29 cellular contexts compared by ENCODE assay signal in the genomic region with DNA sequence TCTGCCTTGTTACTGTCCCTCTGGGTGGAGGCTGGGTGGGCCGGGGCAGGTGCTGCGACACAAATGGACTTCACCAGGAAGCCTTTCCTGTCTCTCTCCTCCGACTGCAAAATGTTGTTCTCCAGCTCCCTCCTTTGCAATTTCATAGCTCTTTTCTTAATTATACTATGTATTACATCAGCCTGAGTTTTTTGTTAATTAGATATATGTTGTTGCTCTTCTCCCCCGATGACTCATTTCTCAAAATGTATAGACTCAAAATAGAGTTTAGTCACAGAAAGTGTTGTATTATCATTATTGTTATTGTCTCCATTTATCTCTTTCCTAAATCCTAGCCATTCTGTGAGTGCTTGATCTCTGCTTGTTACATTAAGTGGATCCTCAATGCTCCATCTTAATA.
"Had no signal": no experiment of that assay in that cellular context is flagged by ENCODE, and none has a peak within 500 bp of the region (broad histone marks: within the 10 kb centered on the region; RNA-seq: fewer than 3 reads in every experiment).

No MANE protein-coding gene starts in this region.

- H3K27me3 Mint-ChIP-seq: activated B cell treated with CpG ODN at 0.5 μM for 24 hours; activated naive CD8-positive, alpha-beta T cell treated with anti-CD3 and anti-CD28 coated beads, Interleukin-2, amount 10 ng/mL, durations not matched to agents 7 days and 5 days had no signal

- H3K4me3 ChIP-seq: ascending aorta, breast epithelium, SJCRH30 had no signal

- H3K4me2 ChIP-seq: SK-N-SH had no signal

- H3K36me3 ChIP-seq: ascending aorta, breast epithelium, SJCRH30 had no signal

- H3K9me3 Mint-ChIP-seq: activated B cell treated with CpG ODN at 0.5 μM for 24 hours; activated CD4-positive, alpha-beta memory T cell treated with anti-CD3 and anti-CD28 coated beads for 36 hours; activated naive CD4-positive, alpha-beta T cell treated with anti-CD3 and anti-CD28 coated beads, Interleukin-2, amount 50 U/mL, for 24 hours; activated naive CD8-positive, alpha-beta T cell treated with anti-CD3 and anti-CD28 coated beads, Interleukin-2, amount 10 ng/mL, durations not matched to agents 7 days and 5 days; activated T-helper 17 cell treated with anti-CD3 and anti-CD28 coated beads, Interleukin-2, amount 50 U/mL, for 72 hours; T-cell had no signal

- H3K4me3 Mint-ChIP-seq: activated B cell treated with CpG ODN at 0.5 μM for 24 hours; activated CD4-positive, alpha-beta memory T cell treated with anti-CD3 and anti-CD28 coated beads for 36 hours; activated naive CD4-positive, alpha-beta T cell treated with anti-CD3 and anti-CD28 coated beads, Interleukin-2, amount 50 U/mL, for 24 hours; activated naive CD8-positive, alpha-beta T cell treated with anti-CD3 and anti-CD28 coated beads, Interleukin-2, amount 10 ng/mL, durations not matched to agents 7 days and 5 days; activated T-helper 17 cell treated with anti-CD3 and anti-CD28 coated beads, Interleukin-2, amount 50 U/mL, for 72 hours; T-cell; T-helper 17 cell had no signal

- DNase-seq: activated B cell treated with CpG ODN at 0.5 μM for 24 hours; activated CD4-positive, alpha-beta T cell treated with anti-CD3 and anti-CD28 coated beads for 4 hours; activated CD4-positive, alpha-beta T cell treated with anti-CD3 and anti-CD28 coated beads, Interleukin-2, amount 50 U/mL, for 1 hour; activated CD4-positive, CD25-positive, alpha-beta regulatory T cell treated with anti-CD3 and anti-CD28 coated beads, Interleukin-2, amount 50 U/mL, for 72 hours; activated CD8-positive, alpha-beta memory T cell treated with anti-CD3 and anti-CD28 coated beads, Interleukin-2, amount 50 U/mL, for 4 hours; activated effector memory CD4-positive, alpha-beta T cell treated with anti-CD3 and anti-CD28 coated beads, Interleukin-2, amount 50 U/mL, for 16 hours; activated naive CD4-positive, alpha-beta T cell treated with Interleukin-2 at 50 U/mL for 16 hours; activated naive CD8-positive, alpha-beta T cell treated with anti-CD3 and anti-CD28 coated beads, Interleukin-2, amount 10 ng/mL, durations not matched to agents 7 days and 5 days; central memory CD4-positive, alpha-beta T cell; Karpas-422; NCI-H1048; NCI-H1105 treated with DMSO at 0.1 percent for 48 hours; NCI-H1436; NCI-H1694; NCI-H2029; NCI-H345; NCI-H524 treated with DMSO at 0.1 percent for 48 hours; SHP77; SK-N-SH; T-cell; T-helper 17 cell had no signal

- H3K9me3 ChIP-seq: ascending aorta, breast epithelium, SJCRH30, SK-N-SH had no signal

- H3K36me3 Mint-ChIP-seq: activated CD4-positive, alpha-beta memory T cell treated with anti-CD3 and anti-CD28 coated beads for 36 hours; activated naive CD4-positive, alpha-beta T cell treated with anti-CD3 and anti-CD28 coated beads, Interleukin-2, amount 50 U/mL, for 24 hours; activated naive CD8-positive, alpha-beta T cell treated with anti-CD3 and anti-CD28 coated beads, Interleukin-2, amount 10 ng/mL, durations not matched to agents 7 days and 5 days; T-cell had no signal

- H3K27ac Mint-ChIP-seq: activated B cell treated with CpG ODN at 0.5 μM for 24 hours; activated CD4-positive, alpha-beta memory T cell treated with anti-CD3 and anti-CD28 coated beads for 36 hours; activated naive CD4-positive, alpha-beta T cell treated with anti-CD3 and anti-CD28 coated beads, Interleukin-2, amount 50 U/mL, for 24 hours; activated naive CD8-positive, alpha-beta T cell treated with anti-CD3 and anti-CD28 coated beads, Interleukin-2, amount 10 ng/mL, durations not matched to agents 7 days and 5 days; activated T-helper 17 cell treated with anti-CD3 and anti-CD28 coated beads, Interleukin-2, amount 50 U/mL, for 72 hours; T-cell; T-helper 17 cell had no signal

- H3K9ac ChIP-seq: SK-N-SH had no signal

- ATAC-seq: Panc1, T-cell, T-helper 17 cell had no signal

- H3K27ac ChIP-seq: ascending aorta, breast epithelium, SJCRH30, VCaP had no signal

- H3K4me1 ChIP-seq: ascending aorta, breast epithelium, SJCRH30 had no signal

- H3K4me1 Mint-ChIP-seq: activated B cell treated with CpG ODN at 0.5 μM for 24 hours; activated naive CD4-positive, alpha-beta T cell treated with anti-CD3 and anti-CD28 coated beads, Interleukin-2, amount 50 U/mL, for 24 hours; activated naive CD8-positive, alpha-beta T cell treated with anti-CD3 and anti-CD28 coated beads, Interleukin-2, amount 10 ng/mL, durations not matched to agents 7 days and 5 days; activated T-helper 17 cell treated with anti-CD3 and anti-CD28 coated beads, Interleukin-2, amount 50 U/mL, for 72 hours; T-cell; T-helper 17 cell had no signal

- H3K27me3 ChIP-seq: ascending aorta, breast epithelium had no signal
